Comparison of ENCODE assay signal across 1 cellular context in genomic region chr16:66872927-66873684, GRCh38.
TF ChIP-seq lines count a peak whose summit lies in the region.

No MANE protein-coding gene starts in this region.

TF ChIP-seq in endothelial cell of umbilical vein, 7 proteins besides CTCF, POLR2A, EP300 and RAD21 (continued from another document):
- TF ChIP-seq MAX (IDR thresholded peaks at IDR 0.05; ENCODE audit: insufficient read depth, insufficient read length): peak; percentile 23
